In the genomic region with DNA sequence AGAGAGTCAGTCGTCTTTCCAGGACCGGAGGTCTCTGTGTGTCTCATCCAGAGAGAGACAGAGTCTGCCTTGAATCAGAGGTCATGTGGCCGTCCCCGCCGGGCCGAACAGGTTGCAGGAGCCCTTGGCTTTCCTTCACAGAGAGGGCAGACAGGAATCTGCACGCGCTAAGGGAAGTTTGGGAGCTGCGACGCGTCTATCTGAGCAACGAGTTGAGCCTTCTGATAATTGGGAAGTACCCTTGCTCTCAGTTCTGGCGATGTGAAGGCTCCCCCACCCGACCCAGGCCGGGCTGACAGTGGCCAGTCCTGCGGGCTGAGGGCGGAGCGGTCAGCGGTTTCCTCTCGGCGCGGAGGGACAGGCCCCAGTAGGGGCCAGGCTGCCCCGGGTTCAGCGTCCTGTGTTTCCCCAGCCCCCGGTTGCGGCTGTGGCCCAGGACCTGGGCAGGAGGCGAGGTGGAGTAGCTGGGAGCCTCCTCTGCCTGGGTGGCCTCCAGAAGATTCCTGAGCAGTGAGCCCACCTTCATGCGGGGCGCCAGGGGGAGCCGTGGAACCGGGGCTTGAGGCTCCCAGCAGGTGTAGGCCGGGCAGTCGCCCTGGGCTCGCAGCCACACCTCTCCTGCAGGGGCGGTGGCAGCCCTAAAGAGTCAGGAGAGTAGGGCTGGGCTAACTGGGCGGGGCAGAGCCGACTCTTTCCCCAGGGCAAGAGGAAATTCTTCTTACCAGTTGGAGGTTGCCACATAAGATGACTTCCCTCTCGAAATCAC, we compare ENCODE assay signal across 1 cellular context.
TF ChIP-seq lines count a peak whose summit lies in the region.

No MANE protein-coding gene starts in this region.

TF ChIP-seq in HepG2, 621 proteins besides CTCF, POLR2A, EP300 and RAD21 (continued from another document):
- TF ChIP-seq, protein P1, sequence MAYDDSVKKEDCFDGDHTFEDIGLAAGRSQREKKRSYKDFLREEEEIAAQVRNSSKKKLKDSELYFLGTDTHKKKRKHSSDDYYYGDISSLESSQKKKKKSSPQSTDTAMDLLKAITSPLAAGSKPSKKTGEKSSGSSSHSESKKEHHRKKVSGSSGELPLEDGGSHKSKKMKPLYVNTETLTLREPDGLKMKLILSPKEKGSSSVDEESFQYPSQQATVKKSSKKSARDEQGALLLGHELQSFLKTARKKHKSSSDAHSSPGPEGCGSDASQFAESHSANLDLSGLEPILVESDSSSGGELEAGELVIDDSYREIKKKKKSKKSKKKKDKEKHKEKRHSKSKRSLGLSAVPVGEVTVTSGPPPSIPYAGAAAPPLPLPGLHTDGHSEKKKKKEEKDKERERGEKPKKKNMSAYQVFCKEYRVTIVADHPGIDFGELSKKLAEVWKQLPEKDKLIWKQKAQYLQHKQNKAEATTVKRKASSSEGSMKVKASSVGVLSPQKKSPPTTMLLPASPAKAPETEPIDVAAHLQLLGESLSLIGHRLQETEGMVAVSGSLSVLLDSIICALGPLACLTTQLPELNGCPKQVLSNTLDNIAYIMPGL (CRISPR knock-in tag; IDR thresholded peaks at IDR 0.05; ENCODE audit: borderline replicate concordance in 1 of 2, low read depth in 1 of 2): no peak
- TF ChIP-seq, protein P2, sequence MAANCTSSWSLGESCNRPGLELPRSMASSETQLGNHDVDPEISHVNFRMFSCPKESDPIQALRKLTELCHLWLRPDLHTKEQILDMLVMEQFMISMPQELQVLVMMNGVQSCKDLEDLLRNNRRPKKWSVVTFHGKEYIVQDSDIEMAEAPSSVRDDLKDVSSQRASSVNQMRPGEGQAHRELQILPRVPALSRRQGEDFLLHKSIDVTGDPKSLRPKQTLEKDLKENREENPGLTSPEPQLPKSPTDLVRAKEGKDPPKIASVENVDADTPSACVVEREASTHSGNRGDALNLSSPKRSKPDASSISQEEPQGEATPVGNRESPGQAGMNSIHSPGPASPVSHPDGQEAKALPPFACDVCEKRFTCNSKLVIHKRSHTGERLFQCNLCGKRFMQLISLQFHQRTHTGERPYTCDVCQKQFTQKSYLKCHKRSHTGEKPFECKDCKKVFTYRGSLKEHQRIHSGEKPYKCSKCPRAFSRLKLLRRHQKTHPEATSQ (CRISPR knock-in tag; IDR thresholded peaks at IDR 0.05; ENCODE audit: borderline replicate concordance): no peak
- TF ChIP-seq RAD51 (IDR thresholded peaks at IDR 0.05; ENCODE audit: borderline replicate concordance) (no peak), POLR2G (IDR thresholded peaks at IDR 0.05; ENCODE audit: low read depth, low read length) (no peak), ARHGAP35 (CRISPR knock-in tag; IDR thresholded peaks at IDR 0.05; ENCODE audit: borderline replicate concordance) (no peak), ELK4 (CRISPR knock-in tag; IDR thresholded peaks at IDR 0.05; ENCODE audit: borderline replicate concordance) (no peak), XRCC5 (optimal IDR thresholded peaks at IDR 0.05; ENCODE audit: low read length) (peak; percentile 49), ZNF839 (CRISPR knock-in tag; IDR thresholded peaks at IDR 0.05; ENCODE audit: borderline replicate concordance) (no peak), JDP2 (CRISPR knock-in tag; IDR thresholded peaks at IDR 0.05; ENCODE audit: borderline replicate concordance) (no peak), ZBTB44 (CRISPR knock-in tag; IDR thresholded peaks at IDR 0.05) (no peak), ZNF792 (CRISPR knock-in tag; IDR thresholded peaks at IDR 0.05) (no peak), HNRNPLL (IDR thresholded peaks at IDR 0.05; ENCODE audit: low read depth, low read length, poor library complexity, severe bottlenecking) (peak; percentile 28), THAP11 (CRISPR knock-in tag; IDR thresholded peaks at IDR 0.05) (peak; percentile 37; the same call in 1 of the 2 replicates), ZBTB3 (CRISPR knock-in tag; IDR thresholded peaks at IDR 0.05; ENCODE audit: borderline replicate concordance, low read depth) (no peak), ZNF317 (CRISPR knock-in tag; IDR thresholded peaks at IDR 0.05) (no peak), DNMT3B (CRISPR knock-in tag; conservative IDR thresholded peaks at IDR 0.05) (no peak), MIER3 (CRISPR knock-in tag; IDR thresholded peaks at IDR 0.05; ENCODE audit: borderline replicate concordance) (no peak), ZNF564 (CRISPR knock-in tag; IDR thresholded peaks at IDR 0.05) (no peak), FOXM1 (CRISPR knock-in tag; IDR thresholded peaks at IDR 0.05) (no peak), RARG (CRISPR knock-in tag; IDR thresholded peaks at IDR 0.05; ENCODE audit: low read depth) (no peak)
TF ChIP-seq in HepG2: peak in this region for 13.
